Comparison of ENCODE assay signal across 27 cellular contexts in the genomic region with DNA sequence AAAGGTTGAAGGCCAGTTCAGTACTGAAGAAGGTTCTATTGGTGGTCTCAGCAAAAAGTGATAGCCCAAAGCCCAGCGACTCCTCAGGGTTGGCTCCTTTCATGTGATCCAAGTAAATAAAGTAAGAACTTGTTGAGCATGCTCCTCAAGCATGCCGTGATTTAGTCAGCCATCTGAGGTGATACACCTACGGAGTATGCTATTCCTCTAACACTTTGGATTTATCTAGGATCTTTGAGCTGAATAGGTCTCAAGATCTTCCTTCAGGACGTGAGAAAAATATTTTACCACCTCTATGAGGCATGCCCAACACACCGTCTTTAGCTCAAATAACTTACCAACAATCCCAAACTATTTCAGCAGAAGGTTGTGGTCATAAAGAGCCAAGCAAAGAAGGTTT.
"Had no signal": no experiment of that assay in that cellular context is flagged by ENCODE, and none has a peak within 500 bp of the region (broad histone marks: within the 10 kb centered on the region; RNA-seq: fewer than 3 reads in every experiment).

No MANE protein-coding gene starts in this region.

- H3K4me2 ChIP-seq: neural progenitor cell had no signal

- H3K4me1 ChIP-seq: neural progenitor cell, right lobe of liver, testis, transverse colon had no signal

- H3K27me3 ChIP-seq: neural progenitor cell, ovary, right lobe of liver, sigmoid colon, suprapubic skin, testis, tibial artery, transverse colon, upper lobe of left lung, vagina had no signal

- H3K36me3 ChIP-seq: neural progenitor cell, ovary, right lobe of liver, sigmoid colon, suprapubic skin, tibial artery, transverse colon, upper lobe of left lung, vagina had no signal

- H3K9ac ChIP-seq: neural progenitor cell, parathyroid adenoma had no signal

- ATAC-seq: natural killer cell; psoas muscle; right cardiac atrium; right lobe of liver; stimulated activated memory B cell treated with anti-CD40 and anti-IgM and Interleukin-4, amounts not matched to agents 10 μg/mL and 1 μg/mL and 100 μg/mL, for 72 hours; stimulated activated naive CD8-positive, alpha-beta T cell treated with anti-CD3 and anti-CD28 coated beads, Interleukin-15, amount 100 ng/mL, for 72 hours; stimulated activated naive CD8-positive, alpha-beta T cell treated with anti-CD3 and anti-CD28 coated beads, Interleukin-15, Interleukin-2, amounts not matched to agents 100 U/mL and 50 U/mL, for 24 hours had no signal

- FAIRE-seq: small intestine, urothelium cell line had no signal

- H2AFZ ChIP-seq: neural progenitor cell, parathyroid adenoma had no signal

- H3K4me3 ChIP-seq: neural progenitor cell, ovary, psoas muscle, right lobe of liver, sigmoid colon, suprapubic skin, testis, tibial artery, transverse colon, upper lobe of left lung, vagina had no signal

- H3K27ac ChIP-seq: neural progenitor cell, ovary, parathyroid adenoma, psoas muscle, right lobe of liver, sigmoid colon, suprapubic skin, testis, tibial artery, transverse colon, upper lobe of left lung, vagina had no signal

- H3K9me3 ChIP-seq: ovary, psoas muscle, right lobe of liver, sigmoid colon, suprapubic skin, testis, tibial artery, transverse colon, upper lobe of left lung, vagina had no signal

- DNase-seq: natural killer cell; occipital lobe; ovary; posterior cingulate gyrus; psoas muscle; right cardiac atrium; right lobe of liver; sigmoid colon; small intestine; stimulated activated CD4-positive, alpha-beta T cell treated with anti-CD3 and anti-CD28 coated beads, Interleukin-1b, Interleukin-23, amount 100 ng/mL, for 48 hours; stimulated activated CD4-positive, alpha-beta T cell treated with anti-CD3 and anti-CD28 coated beads, Interleukin-4, amount 100 ng/mL, for 1 hour; stimulated activated CD4-positive, alpha-beta T cell treated with anti-CD3 and anti-CD28 coated beads, Interleukin-4, amount 100 ng/mL, for 4 hours; stimulated activated CD8-positive, alpha-beta memory T cell treated with anti-CD3 and anti-CD28 coated beads, Interleukin-4, amount 100 ng/mL, for 48 hours; stimulated activated naive CD4-positive, alpha-beta T cell; stimulated activated naive CD8-positive, alpha-beta T cell treated with anti-CD3 and anti-CD28 coated beads, Interleukin-15, amount 100 ng/mL, for 72 hours; stimulated activated naive CD8-positive, alpha-beta T cell treated with anti-CD3 and anti-CD28 coated beads, Interleukin-15, Interleukin-2, amounts not matched to agents 100 U/mL and 50 U/mL, for 24 hours; substantia nigra; testis; tibial artery; transverse colon; upper lobe of left lung had no signal
